In the genomic region with DNA sequence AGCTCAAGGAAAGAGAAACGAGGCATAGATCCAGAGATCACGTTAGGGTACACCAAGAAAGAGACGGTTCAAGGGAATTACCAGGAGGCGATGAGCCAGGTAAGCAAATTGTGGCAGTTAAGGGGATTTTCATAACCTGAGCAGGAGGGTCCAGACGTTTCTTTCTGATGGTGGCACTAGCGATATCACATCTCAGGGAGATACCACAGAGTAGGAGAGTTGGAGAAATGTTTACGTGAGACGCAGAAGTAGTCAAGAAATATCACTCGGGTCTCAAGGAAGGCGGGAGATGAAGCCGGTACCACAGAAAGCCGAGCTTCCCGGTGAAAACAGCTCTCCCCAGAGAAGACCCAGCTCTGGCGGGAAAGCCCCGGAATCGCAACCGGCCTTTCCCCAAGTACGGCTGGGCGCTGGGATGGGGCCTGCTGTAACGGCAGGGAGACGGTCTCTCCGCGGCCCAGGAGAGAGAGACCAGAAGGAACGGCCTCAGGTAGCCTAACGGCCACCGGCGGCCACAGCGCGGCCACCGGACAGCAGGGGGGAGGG, we compare ENCODE assay signal across 8 cellular contexts. TPM values are rescaled to one million over a fixed set of nuclear protein-coding genes. Genes with fewer than 3 reads are reported as not detected.
DNase-seq lines count a peak whose midpoint lies in the region; ATAC-seq, FAIRE-seq and TF ChIP-seq lines count a peak whose summit lies in the region.

No MANE protein-coding gene starts in this region.

- H3K79me2 ChIP-seq in HepG2 (ENCODE audit: insufficient read depth, low read length), result peaks cover 31% of the 10 kb centered on the region

- TF ChIP-seq RAD21 in HepG2 (CRISPR knock-in tag; IDR thresholded peaks at IDR 0.05), result no peak

- peak overlapping the region; percentile 99 for H3K4me3 Mint-ChIP-seq in T-helper 17 cell
- peak overlapping the region; percentile 92 to 99 (median 96) for H3K4me3 Mint-ChIP-seq in brain

- TF ChIP-seq POLR2A in HepG2 (IDR thresholded peaks at IDR 0.05; ENCODE audit: insufficient read depth in 1 of 2, low read depth in 2 of 2, low read length in 2 of 2), result no peak

- H3K36me3 ChIP-seq in BLaER1 treated with 17β-estradiol and CSF1 and Interleukin-3, amounts not matched to agents 10 nM and 100 nM, result peaks cover 0 to 19% (median 6%) of the 10 kb centered on the region in 11 experiments; a peak in 13 of 22 replicates
- H3K36me3 ChIP-seq in HepG2 (replicated peaks in 1 of 2; ENCODE audit: control insufficient read depth in 1 of 2, insufficient read depth in 2 of 2, low read length in 2 of 2), result no peaks in the 10 kb centered on the region

- H2AFZ ChIP-seq in HepG2 (ENCODE audit: low read length), result peak overlapping the region; percentile 97

- peaks cover 0 to 17% (median 0%) of the 10 kb centered on the region in 11 experiments; a peak in 1 of 22 replicates for H4K20me1 ChIP-seq in BLaER1 treated with 17β-estradiol and CSF1 and Interleukin-3, amounts not matched to agents 10 nM and 100 nM
- no peaks in the 10 kb centered on the region for H4K20me1 ChIP-seq in HepG2 (ENCODE audit: insufficient read depth, low read length)

- POLR2A ChIA-PET in HepG2 (lab: Yijun Ruan, JAX), result interaction anchor here (1.3 to 3.7 kb wide), 2 partner anchors 47 to 52 kb away, joined by 3 to 37 read pairs; partner anchors contain the start of gene ASB8

- ATAC-seq in GM19397 (IDR thresholded peaks at IDR 0.05; ENCODE audit: unreplicated experiment), result peak; percentile 35
- ATAC-seq in HG03460 (IDR thresholded peaks at IDR 0.05; ENCODE audit: unreplicated experiment), result peak; percentile 30
- ATAC-seq in T-helper 17 cell, result peak; percentile 62
- peak; percentile 84 for ATAC-seq in HepG2

- H3K9me3 Mint-ChIP-seq in brain, result no peaks in the 10 kb centered on the region

- CTCF ChIA-PET in HepG2 (lab: Yijun Ruan, JAX; ENCODE audit: low intra/inter-chr PET ratio, low total read pairs), result no interaction called here

- intact Hi-C loops in HepG2 (cut with micrococcal nuclease; ENCODE audit: unreplicated experiment), result loop anchor here (1.0 to 10.0 kb wide), 2 partner anchors 52 to 101 kb away; partner anchors contain the start of genes ASB8 and COL2A1

- BruUV-seq in HepG2 (replicated peaks; lab: Mats Ljungman, UMichigan), result no TSS peak

- TF ChIP-seq EP300 in HepG2 (IDR thresholded peaks at IDR 0.05; ENCODE audit: low read depth in 2 of 2, low read length in 2 of 2) (no peak), HepG2 (CRISPR knock-in tag; IDR thresholded peaks at IDR 0.05; ENCODE audit: borderline replicate concordance) (no peak)

- 1% methylated on average over 15 of the region's 30 CpGs for WGBS in HepG2 (ENCODE audit: low lambda C conversion rate)

- H3K27me3 Mint-ChIP-seq in T-helper 17 cell (no peaks in the 10 kb centered on the region), brain (peaks cover 19% of the 10 kb centered on the region)

- FAIRE-seq in HepG2 (lab: Jason Lieb, UNC), result no peak

- peak overlapping the region; percentile 94 to 99 (median 98) for H3K27ac ChIP-seq in BLaER1 treated with 17β-estradiol and CSF1 and Interleukin-3, amounts not matched to agents 10 nM and 100 nM
- H3K27ac ChIP-seq in HepG2 (ENCODE audit: extremely low read length, insufficient read depth, low read length), result peak overlapping the region; percentile 99

- H3K9me3 ChIP-seq in BLaER1 treated with 17β-estradiol and CSF1 and Interleukin-3, amounts not matched to agents 10 nM and 100 nM (replicated peaks in 1 of 11), result no peaks in the 10 kb centered on the region
- H3K9me3 ChIP-seq in T-helper 17 cell (ENCODE audit: control insufficient read depth, low read length, poor library complexity, severe bottlenecking) (no peaks in the 10 kb centered on the region), HepG2 (ENCODE audit: low read length) (no peaks in the 10 kb centered on the region)

- H3K4me3 ChIP-seq in BLaER1 treated with 17β-estradiol and CSF1 and Interleukin-3, amounts not matched to agents 10 nM and 100 nM, result peak overlapping the region; percentile 71 to 96 (median 89)
- H3K4me3 ChIP-seq in HepG2 (replicated peaks in 1 of 3; ENCODE audit: insufficient read depth in 1 of 3, low read depth in 2 of 3, low read length in 3 of 3), result peak overlapping the region; percentile 85 to 95 (median 89)

- peak overlapping the region; percentile 99 for H3K27ac Mint-ChIP-seq in T-helper 17 cell
- peak overlapping the region; percentile 93 to 100 (median 95) for H3K27ac Mint-ChIP-seq in brain

- in situ Hi-C loops in HepG2 (cut with HindIII; ENCODE audit: extremely low pct_ligation_motif_present, low pct_unique_long_range_greater_than_20kb), result no loop called here

- peaks cover 32 to 56% (median 44%) of the 10 kb centered on the region in 10 experiments for H3K4me1 ChIP-seq in BLaER1 treated with 17β-estradiol and CSF1 and Interleukin-3, amounts not matched to agents 10 nM and 100 nM
- H3K4me1 ChIP-seq in HepG2 (ENCODE audit: insufficient read depth, low read length), result peaks cover 25% of the 10 kb centered on the region

- H3K4me2 ChIP-seq in BLaER1 treated with 17β-estradiol and CSF1 and Interleukin-3, amounts not matched to agents 10 nM and 100 nM, result peak overlapping the region; percentile 82 to 98 (median 90)
- peak overlapping the region; percentile 84 for H3K4me2 ChIP-seq in HepG2 (ENCODE audit: low read depth, low read length)

- H3K36me3 Mint-ChIP-seq in T-helper 17 cell (ENCODE audit: low read depth) (peaks cover 7% of the 10 kb centered on the region), brain (no peaks in the 10 kb centered on the region)

- DNase-seq in T-helper 17 cell (peak; percentile 53 to 58 (median 55)), HepG2 (ENCODE audit: low spot score) (no peak), cerebellar cortex (ENCODE audit: low spot score) (no peak)
- DNase-seq in stimulated activated CD8-positive, alpha-beta memory T cell treated with anti-CD3 and anti-CD28 coated beads, Interleukin-4, amount 100 ng/mL, for 48 hours, result peak; percentile 61

- no peak for TF ChIP-seq CTCF in brain (conservative IDR thresholded peaks at IDR 0.05)
- TF ChIP-seq CTCF in HepG2 (CRISPR knock-in tag; IDR thresholded peaks at IDR 0.05), result no peak

- H3K4me1 Mint-ChIP-seq in T-helper 17 cell (peaks cover 57% of the 10 kb centered on the region), brain (peaks cover 46% of the 10 kb centered on the region)

- H3K27me3 ChIP-seq in BLaER1 treated with 17β-estradiol and CSF1 and Interleukin-3, amounts not matched to agents 10 nM and 100 nM, result no peaks in the 10 kb centered on the region
- H3K27me3 ChIP-seq in HepG2 (ENCODE audit: control insufficient read depth in 1 of 2, insufficient read depth in 2 of 2, low read length in 2 of 2), result no peaks in the 10 kb centered on the region; a peak in 1 of 5 replicates

- H3K9ac ChIP-seq in BLaER1 treated with 17β-estradiol and CSF1 and Interleukin-3, amounts not matched to agents 10 nM and 100 nM, result peak overlapping the region; percentile 87 to 98 (median 94)
- H3K9ac ChIP-seq in HepG2 (ENCODE audit: insufficient read depth, low read depth, low read length), result peak overlapping the region; percentile 96

RNA-seq across cellular contexts. Expression of gene SENP1, which starts 0.5 kb away (rescaled TPM):
- total RNA-seq in T-helper 17 cell (10 to 100 TPM; 26.9 to 33.8 TPM), HepG2 (2016; rRNA removed; fragmentation: Illumina TruSeq; extraction: Trizol) (20.2 and 25.3 TPM in 2 replicates)
- polyA plus RNA-seq in brain (ENCODE audit: insufficient read depth, low read depth, low replicate concordance) (9.5 TPM), HepG2 (2011; rRNA removed) (9.6 and 14.0 TPM in 2 replicates)
- total RNA-seq in HepG2 (2016; cell fraction: cytosol; rRNA removed; fragmentation: Illumina TruSeq; extraction: Trizol; ENCODE audit: low read depth), result 13.5 and 17.7 TPM in 2 replicates
- 18.9 and 26.5 TPM in 2 replicates for total RNA-seq in HepG2 (2016; cell fraction: insoluble cytoplasmic fraction; rRNA removed; fragmentation: Illumina TruSeq; extraction: Trizol)
- total RNA-seq in HepG2 (2016; cell fraction: membrane; rRNA removed; fragmentation: Illumina TruSeq; extraction: Trizol), result 20.1 and 21.6 TPM in 2 replicates
- 17.7 and 21.1 TPM in 2 replicates for total RNA-seq in HepG2 (2016; cell fraction: nucleus; rRNA removed; fragmentation: Illumina TruSeq; extraction: Trizol)
- 4.4 and 6.7 TPM in 2 replicates for polyA plus RNA-seq in HepG2 (2011; cell fraction: cytosol; rRNA removed)
- 4.4 and 4.5 TPM in 2 replicates for polyA plus RNA-seq in HepG2 (2011; cell fraction: nucleus; rRNA removed)
- polyA plus RNA-seq in HepG2 (2012), result 4.5 and 6.5 TPM in 2 replicates
- polyA plus RNA-seq in HepG2 (2016; cell fraction: cytosol; fragmentation: Illumina TruSeq; extraction: Trizol; ENCODE audit: low read depth), result 1.7 and 1.8 TPM in 2 replicates
- 20.0 and 22.8 TPM in 2 replicates for polyA plus RNA-seq in HepG2 (2016; cell fraction: insoluble cytoplasmic fraction; fragmentation: Illumina TruSeq; extraction: Trizol; ENCODE audit: low read depth)
- 7.5 and 7.8 TPM in 2 replicates for polyA plus RNA-seq in HepG2 (2016; cell fraction: membrane; fragmentation: Illumina TruSeq; extraction: Trizol; ENCODE audit: low read depth)
- 15.1 and 16.2 TPM in 2 replicates for polyA plus RNA-seq in HepG2 (2016; cell fraction: nucleus; fragmentation: Illumina TruSeq; extraction: Trizol; ENCODE audit: insufficient read depth, low read depth)
- 8.9 and 48.8 TPM in 2 replicates for polyA minus RNA-seq in HepG2 (2011; rRNA and poly(A)+ RNA removed; ENCODE audit: low replicate concordance)
- polyA minus RNA-seq in HepG2 (2011; cell fraction: cytosol; rRNA and poly(A)+ RNA removed), result 10.4 and 11.8 TPM in 2 replicates
- polyA minus RNA-seq in HepG2 (2011; cell fraction: nucleus; rRNA and poly(A)+ RNA removed), result 31.7 and 39.7 TPM in 2 replicates

RNA-seq across cellular contexts. Expression of gene PFKM, which starts 13.8 kb away (rescaled TPM):
- total RNA-seq in T-helper 17 cell (10 to 100 TPM; 19.6 to 19.9 TPM), HepG2 (2016; rRNA removed; fragmentation: Illumina TruSeq; extraction: Trizol) (1.4 and 2.4 TPM in 2 replicates)
- polyA plus RNA-seq in brain (ENCODE audit: insufficient read depth, low read depth, low replicate concordance) (51.4 TPM), HepG2 (2011; rRNA removed) (1.9 and 4.3 TPM in 2 replicates)
- 0.44 and 0.61 TPM in 2 replicates for total RNA-seq in HepG2 (2016; cell fraction: cytosol; rRNA removed; fragmentation: Illumina TruSeq; extraction: Trizol; ENCODE audit: low read depth)
- 2.2 and 2.4 TPM in 2 replicates for total RNA-seq in HepG2 (2016; cell fraction: insoluble cytoplasmic fraction; rRNA removed; fragmentation: Illumina TruSeq; extraction: Trizol)
- 0.48 and 0.77 TPM in 2 replicates for total RNA-seq in HepG2 (2016; cell fraction: membrane; rRNA removed; fragmentation: Illumina TruSeq; extraction: Trizol)
- total RNA-seq in HepG2 (2016; cell fraction: nucleus; rRNA removed; fragmentation: Illumina TruSeq; extraction: Trizol), result 2.4 and 2.6 TPM in 2 replicates
- polyA plus RNA-seq in HepG2 (2011; cell fraction: cytosol; rRNA removed), result 1.2 and 2.3 TPM in 2 replicates
- polyA plus RNA-seq in HepG2 (2011; cell fraction: nucleus; rRNA removed), result 6.0 and 7.7 TPM in 2 replicates
- 3.0 and 3.6 TPM in 2 replicates for polyA plus RNA-seq in HepG2 (2012)
- 0.18 and 0.24 TPM in 2 replicates for polyA plus RNA-seq in HepG2 (2016; cell fraction: cytosol; fragmentation: Illumina TruSeq; extraction: Trizol; ENCODE audit: low read depth)
- polyA plus RNA-seq in HepG2 (2016; cell fraction: insoluble cytoplasmic fraction; fragmentation: Illumina TruSeq; extraction: Trizol; ENCODE audit: low read depth), result 0.81 and 1.2 TPM in 2 replicates
- polyA plus RNA-seq in HepG2 (2016; cell fraction: membrane; fragmentation: Illumina TruSeq; extraction: Trizol; ENCODE audit: low read depth), result 0.40 and 0.65 TPM in 2 replicates
- 1.8 and 2.6 TPM in 2 replicates for polyA plus RNA-seq in HepG2 (2016; cell fraction: nucleus; fragmentation: Illumina TruSeq; extraction: Trizol; ENCODE audit: insufficient read depth, low read depth)
- 5.0 and 177 TPM in 2 replicates for polyA minus RNA-seq in HepG2 (2011; rRNA and poly(A)+ RNA removed; ENCODE audit: low replicate concordance)
- polyA minus RNA-seq in HepG2 (2011; cell fraction: cytosol; rRNA and poly(A)+ RNA removed), result 2.4 and 4.5 TPM in 2 replicates
- polyA minus RNA-seq in HepG2 (2011; cell fraction: nucleus; rRNA and poly(A)+ RNA removed), result 2.8 and 3.9 TPM in 2 replicates

RNA-seq across cellular contexts. Expression of gene ASB8, which starts 51.9 kb away (rescaled TPM):
- 10 to 100 TPM; 39.0 to 59.6 TPM for total RNA-seq in T-helper 17 cell
- 26.6 TPM for polyA plus RNA-seq in brain (ENCODE audit: insufficient read depth, low read depth, low replicate concordance)
- total RNA-seq in HepG2 (2016; rRNA removed; fragmentation: Illumina TruSeq; extraction: Trizol), result 15.5 and 17.5 TPM in 2 replicates
- total RNA-seq in HepG2 (2016; cell fraction: cytosol; rRNA removed; fragmentation: Illumina TruSeq; extraction: Trizol; ENCODE audit: low read depth), result 3.7 and 4.4 TPM in 2 replicates
- 14.4 and 19.5 TPM in 2 replicates for total RNA-seq in HepG2 (2016; cell fraction: insoluble cytoplasmic fraction; rRNA removed; fragmentation: Illumina TruSeq; extraction: Trizol)
- total RNA-seq in HepG2 (2016; cell fraction: membrane; rRNA removed; fragmentation: Illumina TruSeq; extraction: Trizol), result 12.2 and 12.3 TPM in 2 replicates
- 8.2 and 9.7 TPM in 2 replicates for total RNA-seq in HepG2 (2016; cell fraction: nucleus; rRNA removed; fragmentation: Illumina TruSeq; extraction: Trizol)
- 14.0 and 14.9 TPM in 2 replicates for polyA plus RNA-seq in HepG2 (2011; rRNA removed)
- 11.7 and 13.2 TPM in 2 replicates for polyA plus RNA-seq in HepG2 (2011; cell fraction: cytosol; rRNA removed)
- polyA plus RNA-seq in HepG2 (2011; cell fraction: nucleus; rRNA removed), result 10.4 and 13.2 TPM in 2 replicates
- polyA plus RNA-seq in HepG2 (2012), result 11.7 and 15.8 TPM in 2 replicates
- polyA plus RNA-seq in HepG2 (2016; cell fraction: cytosol; fragmentation: Illumina TruSeq; extraction: Trizol; ENCODE audit: low read depth), result 2.4 and 2.6 TPM in 2 replicates
- 17.1 and 20.4 TPM in 2 replicates for polyA plus RNA-seq in HepG2 (2016; cell fraction: insoluble cytoplasmic fraction; fragmentation: Illumina TruSeq; extraction: Trizol; ENCODE audit: low read depth)
- polyA plus RNA-seq in HepG2 (2016; cell fraction: membrane; fragmentation: Illumina TruSeq; extraction: Trizol; ENCODE audit: low read depth), result 5.8 and 6.7 TPM in 2 replicates
- 17.2 and 17.5 TPM in 2 replicates for polyA plus RNA-seq in HepG2 (2016; cell fraction: nucleus; fragmentation: Illumina TruSeq; extraction: Trizol; ENCODE audit: insufficient read depth, low read depth)
- 16.9 and 50.8 TPM in 2 replicates for polyA minus RNA-seq in HepG2 (2011; rRNA and poly(A)+ RNA removed; ENCODE audit: low replicate concordance)
- 13.0 and 14.5 TPM in 2 replicates for polyA minus RNA-seq in HepG2 (2011; cell fraction: cytosol; rRNA and poly(A)+ RNA removed)
- polyA minus RNA-seq in HepG2 (2011; cell fraction: nucleus; rRNA and poly(A)+ RNA removed), result 17.1 and 25.0 TPM in 2 replicates

Comparison
In these comparisons a context has a peak if more than half of its experiments do, and no peak if none do; other contexts are left out.
1. ATAC-seq: peak in every context shown above with its lines; median percentile 84 in HepG2; 62 in T-helper 17 cell; 35 in GM19397; 30 in HG03460.
2. DNase-seq: peak in T-helper 17 cell (3 of 3) and stimulated activated CD8-positive, alpha-beta memory T cell treated with anti-CD3 and anti-CD28 coated beads, Interleukin-4, amount 100 ng/mL, for 48 hours (single experiment); none in HepG2 (single experiment) and cerebellar cortex (single experiment).